ENCODE assay signal across 10 cellular contexts in genomic region chr22:20258584-20259335, GRCh38. TPM values are rescaled to one million over a fixed set of nuclear protein-coding genes. Genes with fewer than 3 reads are reported as not detected.
DNase-seq lines count a peak whose midpoint lies in the region; ATAC-seq and TF ChIP-seq lines count a peak whose summit lies in the region.
"Had no signal": no experiment of that assay in that cellular context is flagged by ENCODE, and none has a peak within 500 bp of the region (broad histone marks: within the 10 kb centered on the region; RNA-seq: fewer than 3 reads in every experiment).

No MANE protein-coding gene starts in this region.

- no peaks in the 10 kb centered on the region for H3K27me3 ChIP-seq in H7 (ENCODE audit: control insufficient read depth, insufficient read depth, low read length)
- H3K27me3 ChIP-seq in liver (ENCODE audit: control insufficient read depth in 4 of 4, insufficient read depth in 4 of 4, low read length in 3 of 4): no peaks in the 10 kb centered on the region
- no peaks in the 10 kb centered on the region for H3K27me3 ChIP-seq in Peyer's patch
- no peaks in the 10 kb centered on the region for H3K27me3 ChIP-seq in heart right ventricle

- TF ChIP-seq POLR2A in Peyer's patch (IDR thresholded peaks at IDR 0.05): no peak

- TF ChIP-seq CTCF in liver (IDR thresholded peaks at IDR 0.05; ENCODE audit: low read depth, low read length, missing input control) (peak; percentile 1), Peyer's patch (IDR thresholded peaks at IDR 0.05) (peak in 1 of 6 experiments; percentile 10), heart right ventricle (IDR thresholded peaks at IDR 0.05) (peak in 3 of 9 donors; percentile 8 to 32 (median 9))

- 96% methylated on average over 18 of the region's 18 CpGs for WGBS in liver
- 88 to 96% methylated on average over 18 of the region's 18 CpGs for WGBS in heart right ventricle, 2 donors

- H3K27ac ChIP-seq in liver (ENCODE audit: low read depth in 1 of 2, low read length in 2 of 2): no peak overlapping the region
- no peak overlapping the region for H3K27ac ChIP-seq in Peyer's patch
- H3K27ac ChIP-seq in heart right ventricle: no peak overlapping the region
- H3K27ac ChIP-seq: HL-60 had no signal

- no peak overlapping the region for H3K9ac ChIP-seq in liver (ENCODE audit: low read depth in 1 of 2, low read length in 2 of 2)

- DNase-seq in COLO668 (lab: John Stamatoyannopoulos, UW; ENCODE audit: unreplicated experiment) (peak; percentile 11), H7 (peak; percentile 85), Peyer's patch (no peak), heart right ventricle (no peak), kidney tubule cell (ENCODE audit: low spot score) (no peak)
- peak; percentile 43 to 50 for DNase-seq in activated CD4-positive, alpha-beta T cell treated with anti-CD3 and anti-CD28 coated beads, Interleukin-2, amount 50 U/mL, for 48 hours
- no peak for DNase-seq in effector CD8-positive, alpha-beta T cell (lab: John Stamatoyannopoulos, UW)
- DNase-seq: NCI-H526 treated with DMSO at 0.1 percent for 48 hours had no signal

- no peaks in the 10 kb centered on the region for H3K9me3 ChIP-seq in liver (ENCODE audit: control insufficient read depth in 4 of 4, low read length in 3 of 4)
- no peaks in the 10 kb centered on the region for H3K9me3 ChIP-seq in Peyer's patch
- H3K9me3 ChIP-seq in heart right ventricle: no peaks in the 10 kb centered on the region

- no peak for ATAC-seq in heart right ventricle

- peaks cover 0 to 4% (median 1%) of the 10 kb centered on the region in 4 donors for H3K4me1 ChIP-seq in liver (ENCODE audit: control insufficient read depth in 4 of 4, insufficient read depth in 4 of 4, low read length in 3 of 4)
- no peaks in the 10 kb centered on the region for H3K4me1 ChIP-seq in Peyer's patch
- H3K4me1 ChIP-seq in heart right ventricle: no peaks in the 10 kb centered on the region

- intact Hi-C loops in heart right ventricle (cut with DNase I): no loop called here

- H3K4me3 ChIP-seq in H7 (ENCODE audit: insufficient read depth, low read depth, low read length) (no peak overlapping the region), liver (ENCODE audit: low read depth in 1 of 3, low read length in 3 of 3) (no peak overlapping the region), Peyer's patch (no peak overlapping the region), heart right ventricle (no peak overlapping the region)

- H3K36me3 ChIP-seq in H7 (replicated peaks; ENCODE audit: control insufficient read depth, insufficient read depth, low read length) (no peaks in the 10 kb centered on the region), liver (ENCODE audit: control insufficient read depth in 4 of 4, insufficient read depth in 3 of 4, low read depth in 1 of 4, low read length in 3 of 4) (no peaks in the 10 kb centered on the region), Peyer's patch (no peaks in the 10 kb centered on the region), heart right ventricle (no peaks in the 10 kb centered on the region)

- TF ChIP-seq RAD21 in liver (IDR thresholded peaks at IDR 0.05): no peak

TF ChIP-seq in liver, 16 proteins besides CTCF, POLR2A, EP300 and RAD21:
- TF ChIP-seq GABPA (IDR thresholded peaks at IDR 0.05 in 1 of 2, conservative IDR thresholded peaks at IDR 0.05 in 1 of 2) (no peak), MAX (IDR thresholded peaks at IDR 0.05) (no peak), FOXA2 (IDR thresholded peaks at IDR 0.05) (no peak), YY1 (IDR thresholded peaks at IDR 0.05) (no peak), HNF4A (conservative IDR thresholded peaks at IDR 0.05) (no peak)
- TF ChIP-seq, protein P1, sequence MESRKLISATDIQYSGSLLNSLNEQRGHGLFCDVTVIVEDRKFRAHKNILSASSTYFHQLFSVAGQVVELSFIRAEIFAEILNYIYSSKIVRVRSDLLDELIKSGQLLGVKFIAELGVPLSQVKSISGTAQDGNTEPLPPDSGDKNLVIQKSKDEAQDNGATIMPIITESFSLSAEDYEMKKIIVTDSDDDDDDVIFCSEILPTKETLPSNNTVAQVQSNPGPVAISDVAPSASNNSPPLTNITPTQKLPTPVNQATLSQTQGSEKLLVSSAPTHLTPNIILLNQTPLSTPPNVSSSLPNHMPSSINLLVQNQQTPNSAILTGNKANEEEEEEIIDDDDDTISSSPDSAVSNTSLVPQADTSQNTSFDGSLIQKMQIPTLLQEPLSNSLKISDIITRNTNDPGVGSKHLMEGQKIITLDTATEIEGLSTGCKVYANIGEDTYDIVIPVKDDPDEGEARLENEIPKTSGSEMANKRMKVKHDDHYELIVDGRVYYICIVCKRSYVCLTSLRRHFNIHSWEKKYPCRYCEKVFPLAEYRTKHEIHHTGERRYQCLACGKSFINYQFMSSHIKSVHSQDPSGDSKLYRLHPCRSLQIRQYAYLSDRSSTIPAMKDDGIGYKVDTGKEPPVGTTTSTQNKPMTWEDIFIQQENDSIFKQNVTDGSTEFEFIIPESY (IDR thresholded peaks at IDR 0.05): no peak

RNA-seq across cellular contexts. Expression of gene RTN4R, which starts 9.4 kb away (rescaled TPM):
- total RNA-seq in H7 (2014; rRNA removed; shearing (Covaris generic)): 28.3 and 30.4 TPM in 2 replicates
- total RNA-seq in liver (1 to 10 TPM in 1 of 2 donors, under 1 TPM in 1; 0.33 to 1.1 TPM), Peyer's patch (1 to 10 TPM; 5.2 to 9.1 (median 5.7) TPM), heart right ventricle (1 to 10 TPM in 5 of 10 donors, under 1 TPM in 5; 0.56 to 2.5 (median 0.93) TPM)
- polyA plus RNA-seq in liver (10 to 100 TPM in 1 of 2 donors, 1 to 10 TPM in 1; 1.2 to 10.4 TPM), heart right ventricle (1 to 10 TPM in 1 of 2 donors, under 1 TPM in 1; 0.59 to 1.5 TPM)

Comparison
In these comparisons a context has a peak if more than half of its experiments do, and no peak if none do; other contexts are left out.
1. DNase-seq: peak in COLO668 (single experiment), H7 (single experiment) and activated CD4-positive, alpha-beta T cell treated with anti-CD3 and anti-CD28 coated beads, Interleukin-2, amount 50 U/mL, for 48 hours (2 of 2); none in Peyer's patch (0 of 3), heart right ventricle (0 of 2), kidney tubule cell (single experiment) and effector CD8-positive, alpha-beta T cell (single experiment).